ENCODE assay signal across 10 cellular contexts in genomic region chr11:306645-307371, GRCh38. TPM values are rescaled to one million over a fixed set of nuclear protein-coding genes. Genes with fewer than 3 reads are reported as not detected.
DNase-seq lines count a peak whose midpoint lies in the region; ATAC-seq and TF ChIP-seq lines count a peak whose summit lies in the region.
"Had no signal": no experiment of that assay in that cellular context is flagged by ENCODE, and none has a peak within 500 bp of the region (broad histone marks: within the 10 kb centered on the region; RNA-seq: fewer than 3 reads in every experiment).

No MANE protein-coding gene starts in this region.

- peak overlapping the region; percentile 37 for H3K4me3 Mint-ChIP-seq in CD8-positive, alpha-beta T cell
- peak overlapping the region; percentile 84 to 94 (median 90) for H3K4me3 Mint-ChIP-seq in T-cell

- H3K9me3 ChIP-seq in CD8-positive, alpha-beta T cell (ENCODE audit: low read length), result no peaks in the 10 kb centered on the region
- H3K9me3 ChIP-seq in right cardiac atrium (ENCODE audit: control insufficient read depth, low read length), result no peaks in the 10 kb centered on the region
- H3K9me3 ChIP-seq in gastrocnemius medialis, result no peaks in the 10 kb centered on the region
- H3K9me3 ChIP-seq: ovary had no signal

- peak overlapping the region; percentile 75 for H3K27ac Mint-ChIP-seq in CD8-positive, alpha-beta T cell
- H3K27ac Mint-ChIP-seq in T-cell, result peak overlapping the region; percentile 97 to 99

- intact Hi-C loops in CD8-positive, alpha-beta T cell (cut with DNase I, micrococcal nuclease), result loop anchor here (5.0 kb wide), 2 partner anchors 40 to 100 kb away; no protein-coding TSS in a partner anchor
- intact Hi-C loops in right cardiac atrium (cut with DNase I), result loop anchor here in 3 of 4 donors (5.0 to 10.0 kb wide), 2 partner anchors 48 to 50 kb away; no protein-coding TSS in a partner anchor
- intact Hi-C loops in gastrocnemius medialis (cut with DNase I; ENCODE audit: low total_unique reads), result loop anchor here (5.0 kb wide), 1 partner anchor 50 kb away; no protein-coding TSS in a partner anchor

- POLR2A ChIA-PET in CD8-positive, alpha-beta T cell (lab: Charles Lee), result interaction anchor here (0.9 to 4.5 kb wide), 7 partner anchors 8 to 144 kb away, joined by 3 to 37 read pairs (median 3); partner anchors contain the start of genes IFITM5 and PGGHG
- POLR2A ChIA-PET in T-cell (lab: Charles Lee), result no interaction called here

- TF ChIP-seq CTCF in CD8-positive, alpha-beta T cell (IDR thresholded peaks at IDR 0.05), result no peak
- TF ChIP-seq CTCF in gastrocnemius medialis (IDR thresholded peaks at IDR 0.05 in 4 of 5, conservative IDR thresholded peaks at IDR 0.05 in 1 of 5), result no peak
- TF ChIP-seq CTCF in omental fat pad (IDR thresholded peaks at IDR 0.05), result no peak

- H3K4me1 Mint-ChIP-seq in CD8-positive, alpha-beta T cell (ENCODE audit: low read depth), result peaks cover 54% of the 10 kb centered on the region
- H3K4me1 Mint-ChIP-seq in T-cell, result peaks cover 43 to 58% (median 57%) of the 10 kb centered on the region in 3 donors

- no peak overlapping the region for H3K4me3 ChIP-seq in CD8-positive, alpha-beta T cell (ENCODE audit: low read depth, low read length)
- H3K4me3 ChIP-seq in right cardiac atrium (ENCODE audit: low read length), result no peak overlapping the region
- H3K4me3 ChIP-seq in gastrocnemius medialis, result no peak overlapping the region

- CTCF ChIA-PET in CD8-positive, alpha-beta T cell (lab: Charles Lee), result interaction anchor here (1.2 to 5.8 kb wide), 15 partner anchors 9 to 145 kb away, joined by 3 to 102 read pairs (median 19); partner anchors contain the start of gene PGGHG
- CTCF ChIA-PET in T-cell (lab: Charles Lee), result interaction anchor here in 1 of 2 donors (0.7 to 0.8 kb wide), 2 partner anchors 10 to 56 kb away, joined by 3 to 5 read pairs; no protein-coding TSS in a partner anchor

- no peaks in the 10 kb centered on the region for H3K9me3 Mint-ChIP-seq in CD8-positive, alpha-beta T cell
- H3K9me3 Mint-ChIP-seq in T-cell, result no peaks in the 10 kb centered on the region

- H3K27me3 ChIP-seq in CD8-positive, alpha-beta T cell (ENCODE audit: insufficient read depth, low read length), result no peaks in the 10 kb centered on the region
- H3K27me3 ChIP-seq in right cardiac atrium (ENCODE audit: control insufficient read depth, insufficient read depth), result no peaks in the 10 kb centered on the region
- H3K27me3 ChIP-seq in gastrocnemius medialis, result peaks cover 3 to 8% (median 6%) of the 10 kb centered on the region in 3 donors
- H3K27me3 ChIP-seq: ovary had no signal

- peaks cover 9% of the 10 kb centered on the region for H3K36me3 Mint-ChIP-seq in CD8-positive, alpha-beta T cell
- no peaks in the 10 kb centered on the region for H3K36me3 Mint-ChIP-seq in T-cell

- peak in 2 of 7 experiments; percentile 5 to 6 for DNase-seq in CD8-positive, alpha-beta T cell
- DNase-seq in T-cell, result no peak
- DNase-seq in right cardiac atrium, result peak; percentile 15 to 56 (median 47)
- DNase-seq in gastrocnemius medialis, result no peak
- no peak for DNase-seq in NCI-H2171 treated with DMSO at 0.1 percent for 48 hours (lab: John Stamatoyannopoulos, UW)
- DNase-seq in omental fat pad (ENCODE audit: low spot score), result no peak
- no peak for DNase-seq in COLO829 (ENCODE audit: low spot score)
- DNase-seq: dermis blood vessel endothelial cell had no signal

- TF ChIP-seq POLR2A in gastrocnemius medialis (IDR thresholded peaks at IDR 0.05), result no peak

- in situ Hi-C loops in gastrocnemius medialis (cut with MboI; ENCODE audit: low sequenced_read_pairs in 4 of 4), result loop anchor here in 1 of 4 donors (10.0 kb wide), 1 partner anchor 48 kb away; no protein-coding TSS in a partner anchor

- peaks cover 54% of the 10 kb centered on the region for H3K4me1 ChIP-seq in CD8-positive, alpha-beta T cell (ENCODE audit: insufficient read depth, low read length)
- H3K4me1 ChIP-seq in right cardiac atrium (ENCODE audit: control insufficient read depth, insufficient read depth, low read length), result peaks cover 2% of the 10 kb centered on the region
- H3K4me1 ChIP-seq in gastrocnemius medialis, result peaks cover 7 to 15% of the 10 kb centered on the region in 2 donors

- ATAC-seq in CD8-positive, alpha-beta T cell, result no peak
- ATAC-seq in T-cell (replicated peaks in 1 of 4) (no peak), right cardiac atrium (no peak), gastrocnemius medialis (no peak), GM19463 (IDR thresholded peaks at IDR 0.05; ENCODE audit: unreplicated experiment) (no peak), omental fat pad (ENCODE audit: low FRiP score) (no peak)

- H3K27me3 Mint-ChIP-seq in CD8-positive, alpha-beta T cell (ENCODE audit: low read depth), result no peaks in the 10 kb centered on the region
- peaks cover 0 to 2% of the 10 kb centered on the region in 2 donors for H3K27me3 Mint-ChIP-seq in T-cell

- 92% methylated on average over 17 of the region's 17 CpGs for WGBS in right cardiac atrium

- H3K36me3 ChIP-seq in CD8-positive, alpha-beta T cell (ENCODE audit: insufficient read depth, low read length), result no peaks in the 10 kb centered on the region
- H3K36me3 ChIP-seq in gastrocnemius medialis, result no peaks in the 10 kb centered on the region
- H3K36me3 ChIP-seq: ovary had no signal

- no peak overlapping the region for H3K27ac ChIP-seq in CD8-positive, alpha-beta T cell (ENCODE audit: low read depth, low read length)
- H3K27ac ChIP-seq in right cardiac atrium (ENCODE audit: low read length) (peak overlapping the region; percentile 62), gastrocnemius medialis (peak overlapping the region; percentile 57 to 88 (median 78))

RNA-seq across cellular contexts. Expression of gene IFITM2, which starts 0.8 kb away (rescaled TPM):
- 100 to 1,000 TPM; 283 to 295 TPM for total RNA-seq in CD8-positive, alpha-beta T cell
- total RNA-seq in T-cell, result 100 to 1,000 TPM; 276 to 654 (median 359) TPM
- 100 to 1,000 TPM; 180 to 290 (median 240) TPM for total RNA-seq in right cardiac atrium
- 393 TPM for polyA plus RNA-seq in right cardiac atrium
- total RNA-seq in gastrocnemius medialis, result 10 to 100 TPM; 37.8 to 80.9 (median 44.9) TPM
- total RNA-seq in omental fat pad, result 100 to 1,000 TPM; 266 to 442 (median 382) TPM

RNA-seq across cellular contexts. Expression of gene IFITM1, which starts 7.0 kb away (rescaled TPM):
- total RNA-seq in CD8-positive, alpha-beta T cell, result 100 to 1,000 TPM; 223 to 251 TPM
- total RNA-seq in T-cell, result 100 to 1,000 TPM; 201 to 427 (median 243) TPM
- 100 to 1,000 TPM in 3 of 4 donors, 10 to 100 TPM in 1; 85.0 to 169 (median 116) TPM for total RNA-seq in right cardiac atrium
- 235 TPM for polyA plus RNA-seq in right cardiac atrium
- 100 to 1,000 TPM in 1 of 4 donors, 10 to 100 TPM in 3; 47.8 to 103 (median 80.5) TPM for total RNA-seq in gastrocnemius medialis
- 100 to 1,000 TPM; 224 to 389 (median 247) TPM for total RNA-seq in omental fat pad

RNA-seq across cellular contexts. Expression of gene IFITM5, which starts 7.5 kb away (rescaled TPM):
- total RNA-seq in CD8-positive, alpha-beta T cell, result not detected
- total RNA-seq in T-cell (not detected), right cardiac atrium (not detected), gastrocnemius medialis (not detected), omental fat pad (not detected)
- not detected for polyA plus RNA-seq in right cardiac atrium
- total RNA-seq: dermis blood vessel endothelial cell, ovary had no signal
- polyA plus RNA-seq: ovary had no signal

RNA-seq across cellular contexts. Expression of gene IFITM3, which starts 13.9 kb away (rescaled TPM):
- 1 to 10 TPM; 6.3 to 7.1 TPM for total RNA-seq in CD8-positive, alpha-beta T cell
- total RNA-seq in T-cell, result 10 to 100 TPM in 4 of 5 donors, 1 to 10 TPM in 1; 2.1 to 35.5 (median 17.6) TPM
- total RNA-seq in right cardiac atrium, result 100 to 1,000 TPM; 263 to 569 (median 519) TPM
- 749 TPM for polyA plus RNA-seq in right cardiac atrium
- total RNA-seq in gastrocnemius medialis, result 10 to 100 TPM; 46.3 to 83.6 (median 63.2) TPM
- 100 to 1,000 TPM; 340 to 466 (median 398) TPM for total RNA-seq in omental fat pad

RNA-seq across cellular contexts. Expression of gene PGGHG, which starts 17.9 kb away (rescaled TPM):
- total RNA-seq in CD8-positive, alpha-beta T cell, result 100 to 1,000 TPM; 902 to 919 TPM
- total RNA-seq in T-cell (100 to 1,000 TPM; 252 to 818 (median 459) TPM), right cardiac atrium (10 to 100 TPM in 3 of 4 donors, 1 to 10 TPM in 1; 9.9 to 15.8 (median 11.9) TPM), gastrocnemius medialis (1 to 10 TPM in 3 of 4 donors, under 1 TPM in 1; 0.98 to 3.4 (median 2.7) TPM), omental fat pad (10 to 100 TPM; 10.9 to 53.6 (median 19.8) TPM)
- polyA plus RNA-seq in right cardiac atrium, result 18.7 TPM

Comparison
In these comparisons a context has a peak if more than half of its experiments do, and no peak if none do; other contexts are left out.
1. DNase-seq: peak in right cardiac atrium (3 of 3); none in T-cell (0 of 34), gastrocnemius medialis (0 of 2), NCI-H2171 treated with DMSO at 0.1 percent for 48 hours (single experiment), omental fat pad (single experiment) and COLO829 (single experiment).